29 cellular contexts compared by ENCODE assay signal in the genomic region with DNA sequence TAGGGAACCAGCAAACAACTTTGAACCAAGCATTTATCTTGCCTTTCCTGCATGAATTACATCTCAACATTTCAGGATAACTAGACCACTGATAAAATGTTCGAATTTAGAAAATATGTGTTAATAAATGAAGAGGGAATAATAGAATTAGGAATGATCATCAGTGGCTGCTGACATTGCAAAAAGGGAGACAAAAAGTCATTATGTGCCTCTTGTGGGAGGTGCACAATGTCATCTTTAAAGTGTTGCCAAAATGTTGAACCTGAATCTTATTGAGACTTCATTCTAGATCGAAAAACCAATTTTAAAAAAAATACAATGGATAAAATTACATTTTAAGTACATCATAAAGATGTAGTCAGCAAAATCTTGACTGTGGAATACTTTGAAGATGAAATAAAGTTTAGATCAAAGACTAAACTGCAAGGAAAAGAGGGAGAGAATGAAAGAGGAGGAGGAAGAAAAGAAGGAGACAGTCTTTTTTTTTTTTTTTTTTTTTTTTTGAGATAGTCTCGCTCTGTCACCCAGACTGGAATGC.
"Had no signal": no experiment of that assay in that cellular context is flagged by ENCODE, and none has a peak within 500 bp of the region (broad histone marks: within the 10 kb centered on the region; RNA-seq: fewer than 3 reads in every experiment).

No MANE protein-coding gene starts in this region.

- H3K27me3 ChIP-seq: neutrophil, pancreas, spleen, suprapubic skin, testis, tibial artery, transverse colon, upper lobe of right lung, uterus had no signal

- ATAC-seq: naive thymus-derived CD8-positive, alpha-beta T cell; natural killer cell treated with Interleukin-12 subunit alpha and Interleukin-12 subunit beta and Interleukin-15 and Interleukin-18, amount 100 ng/mL, for 72 hours; pancreas; right cardiac atrium; sciatic nerve; stimulated activated memory B cell treated with anti-CD40 and anti-IgM and Interleukin-4, amounts not matched to agents 10 μg/mL and 1 μg/mL and 100 μg/mL, for 72 hours; stimulated activated naive CD8-positive, alpha-beta T cell treated with anti-CD3 and anti-CD28 coated beads, Interleukin-15, amount 100 ng/mL, for 72 hours; stimulated activated naive CD8-positive, alpha-beta T cell treated with anti-CD3 and anti-CD28 coated beads, Interleukin-15, Interleukin-2, amounts not matched to agents 100 U/mL and 50 U/mL, for 24 hours; upper lobe of right lung had no signal

- FAIRE-seq: pancreas had no signal

- H3K4me1 ChIP-seq: pancreas, prostate gland, spleen, suprapubic skin, testis, tibial artery, transverse colon, upper lobe of right lung, uterus had no signal

- H3K4me3 ChIP-seq: pancreas, prostate gland, skin epidermis, smooth muscle cell, spleen, suprapubic skin, testis, tibial artery, transverse colon, upper lobe of right lung, uterus had no signal

- H3K4me2 ChIP-seq: smooth muscle cell had no signal

- H3K27ac ChIP-seq: neutrophil, pancreas, prostate gland, skin epidermis, spleen, suprapubic skin, testis, tibial artery, transverse colon, upper lobe of right lung, uterus had no signal

- DNase-seq: naive thymus-derived CD8-positive, alpha-beta T cell; nephron progenitor cell; nucleus accumbens; pancreas; retina; right cardiac atrium; spleen; stimulated activated CD4-positive, alpha-beta T cell treated with anti-CD3 and anti-CD28 coated beads, Interleukin-12 subunit alpha, Interleukin-12 subunit beta, amount 100 ng/mL, for 4 hours; stimulated activated CD4-positive, alpha-beta T cell treated with anti-CD3 and anti-CD28 coated beads, Interleukin-1b, Interleukin-23, amount 100 ng/mL, for 48 hours; stimulated activated CD4-positive, alpha-beta T cell treated with anti-CD3 and anti-CD28 coated beads, Interleukin-4, amount 100 ng/mL, for 1 hour; stimulated activated CD4-positive, alpha-beta T cell treated with anti-CD3 and anti-CD28 coated beads, Interleukin-4, amount 100 ng/mL, for 4 hours; stimulated activated CD8-positive, alpha-beta memory T cell treated with anti-CD3 and anti-CD28 coated beads, Interleukin-4, amount 100 ng/mL, for 48 hours; stimulated activated naive CD4-positive, alpha-beta T cell; stimulated activated naive CD8-positive, alpha-beta T cell treated with anti-CD3 and anti-CD28 coated beads, Interleukin-15, amount 100 ng/mL, for 72 hours; stimulated activated naive CD8-positive, alpha-beta T cell treated with anti-CD3 and anti-CD28 coated beads, Interleukin-15, Interleukin-2, amounts not matched to agents 100 U/mL and 50 U/mL, for 24 hours; substantia nigra; testis; tibial artery; transverse colon; upper lobe of right lung; uterus had no signal

- H3K36me3 ChIP-seq: neutrophil, pancreas, prostate gland, spleen, suprapubic skin, tibial artery, transverse colon, upper lobe of right lung, uterus had no signal

- H3K9me3 ChIP-seq: neutrophil, pancreas, prostate gland, spleen, suprapubic skin, testis, tibial artery, transverse colon, upper lobe of right lung, uterus had no signal
